20 cellular contexts compared by ENCODE assay signal in the genomic region with DNA sequence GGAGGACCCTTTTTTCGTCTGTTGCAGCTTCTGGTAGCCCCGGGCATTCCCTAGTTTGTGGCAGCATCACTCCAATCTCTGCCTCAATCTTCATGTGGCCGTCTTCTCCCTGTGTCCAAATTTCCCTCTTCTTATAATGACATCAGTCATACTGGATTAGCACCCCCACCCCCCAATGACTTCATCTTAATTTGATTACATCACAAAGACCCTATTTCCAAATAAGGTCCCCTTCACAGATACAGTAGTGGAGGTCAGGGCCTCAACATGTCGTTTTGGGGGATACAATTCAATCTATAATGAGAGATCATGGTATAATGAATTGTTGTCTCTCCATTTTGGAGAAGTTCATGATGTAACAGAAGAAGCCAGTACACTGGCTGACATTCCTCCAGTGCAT. TPM values are rescaled to one million over a fixed set of nuclear protein-coding genes. Genes with fewer than 3 reads are reported as not detected.
DNase-seq lines count a peak whose midpoint lies in the region; ATAC-seq and TF ChIP-seq lines count a peak whose summit lies in the region.
"Had no signal": no experiment of that assay in that cellular context is flagged by ENCODE, and none has a peak within 500 bp of the region (broad histone marks: within the 10 kb centered on the region; RNA-seq: fewer than 3 reads in every experiment).

No MANE protein-coding gene starts in this region.

- no peak for ATAC-seq in T-helper 17 cell
- no peak for ATAC-seq in activated naive CD4-positive, alpha-beta T cell treated with anti-CD3 and anti-CD28 coated beads, Interleukin-2, amount 50 U/mL, for 72 hours
- no peak for ATAC-seq in stimulated activated naive CD8-positive, alpha-beta T cell treated with anti-CD3 and anti-CD28 coated beads, Interleukin-15, Interleukin-2, amounts not matched to agents 100 U/mL and 50 U/mL, for 24 hours
- ATAC-seq: heart right ventricle, SK-N-SH treated with all-trans-retinoic acid at 6 μM for 48 hours had no signal

- H3K36me3 Mint-ChIP-seq in activated naive CD4-positive, alpha-beta T cell treated with anti-CD3 and anti-CD28 coated beads, Interleukin-2, amount 50 U/mL, for 24 hours, result no peaks in the 10 kb centered on the region
- H3K36me3 Mint-ChIP-seq in T-helper 17 cell (ENCODE audit: low read depth), result no peaks in the 10 kb centered on the region
- no peaks in the 10 kb centered on the region for H3K36me3 Mint-ChIP-seq in activated naive CD4-positive, alpha-beta T cell treated with anti-CD3 and anti-CD28 coated beads, Interleukin-2, amount 50 U/mL, for 72 hours
- H3K36me3 Mint-ChIP-seq: brain had no signal

- peaks cover 79% of the 10 kb centered on the region for H3K4me1 Mint-ChIP-seq in activated naive CD4-positive, alpha-beta T cell treated with anti-CD3 and anti-CD28 coated beads, Interleukin-2, amount 50 U/mL, for 24 hours
- peaks cover 36% of the 10 kb centered on the region for H3K4me1 Mint-ChIP-seq in T-helper 17 cell

- peak overlapping the region; percentile 71 for H3K4me3 Mint-ChIP-seq in activated naive CD4-positive, alpha-beta T cell treated with anti-CD3 and anti-CD28 coated beads, Interleukin-2, amount 50 U/mL, for 24 hours
- no peak overlapping the region for H3K4me3 Mint-ChIP-seq in T-helper 17 cell
- H3K4me3 Mint-ChIP-seq: brain had no signal

- no peaks in the 10 kb centered on the region for H3K9me3 ChIP-seq in T-helper 17 cell (ENCODE audit: control insufficient read depth, low read length, poor library complexity, severe bottlenecking)
- H3K9me3 ChIP-seq: adrenal gland, heart right ventricle, neutrophil had no signal

- no peak for TF ChIP-seq CTCF in GM13976 (IDR thresholded peaks at IDR 0.05; ENCODE audit: borderline replicate concordance, control extremely low read depth, extremely low read depth, insufficient read depth, missing control alignments)

- H3K27me3 Mint-ChIP-seq in activated naive CD4-positive, alpha-beta T cell treated with anti-CD3 and anti-CD28 coated beads, Interleukin-2, amount 50 U/mL, for 24 hours, result no peaks in the 10 kb centered on the region
- peaks cover 2% of the 10 kb centered on the region for H3K27me3 Mint-ChIP-seq in T-helper 17 cell

- H3K9me3 Mint-ChIP-seq in activated naive CD4-positive, alpha-beta T cell treated with anti-CD3 and anti-CD28 coated beads, Interleukin-2, amount 50 U/mL, for 24 hours, result no peaks in the 10 kb centered on the region
- H3K9me3 Mint-ChIP-seq in activated naive CD4-positive, alpha-beta T cell treated with anti-CD3 and anti-CD28 coated beads, Interleukin-2, amount 50 U/mL, for 72 hours, result no peaks in the 10 kb centered on the region
- H3K9me3 Mint-ChIP-seq: brain had no signal

- in situ Hi-C loops in GM13976 (cut with MboI; ENCODE audit: low sequenced_read_pairs, unreplicated experiment), result no loop called here

- peak overlapping the region; percentile 100 for H3K27ac Mint-ChIP-seq in activated naive CD4-positive, alpha-beta T cell treated with anti-CD3 and anti-CD28 coated beads, Interleukin-2, amount 50 U/mL, for 24 hours
- H3K27ac Mint-ChIP-seq in T-helper 17 cell, result peak overlapping the region; percentile 83
- H3K27ac Mint-ChIP-seq in activated naive CD4-positive, alpha-beta T cell treated with anti-CD3 and anti-CD28 coated beads, Interleukin-2, amount 50 U/mL, for 72 hours, result peak overlapping the region; percentile 98 to 99
- H3K27ac Mint-ChIP-seq: progenitor cell of endocrine pancreas had no signal

- DNase-seq in activated naive CD4-positive, alpha-beta T cell treated with anti-CD3 and anti-CD28 coated beads, Interleukin-2, amount 50 U/mL, for 16 hours, result no peak
- DNase-seq in T-helper 17 cell, result no peak
- DNase-seq in activated naive CD4-positive, alpha-beta T cell treated with anti-CD3 and anti-CD28 coated beads, Interleukin-2, amount 50 U/mL, for 72 hours (ENCODE audit: low spot score in 2 of 2), result no peak
- peak; percentile 33 for DNase-seq in stimulated activated naive CD8-positive, alpha-beta T cell treated with anti-CD3 and anti-CD28 coated beads, Interleukin-15, Interleukin-2, amounts not matched to agents 100 U/mL and 50 U/mL, for 24 hours
- DNase-seq in GM13976 (ENCODE audit: low spot score), result no peak
- no peak for DNase-seq in HuH-7.5 (ENCODE audit: low spot score)
- DNase-seq: activated CD4-positive, CD25-positive, alpha-beta regulatory T cell treated with anti-CD3 and anti-CD28 coated beads, Interleukin-2, amount 50 U/mL, for 72 hours; adrenal gland; effector CD8-positive, alpha-beta T cell; GF-D8; heart right ventricle; KBM-7; NCI-H1436; OCI-M1; trophoblast cell had no signal

RNA-seq across cellular contexts. Expression of gene EZH2, which starts 28.1 kb away (rescaled TPM):
- 10 to 100 TPM; 38.4 to 43.7 TPM for total RNA-seq in T-helper 17 cell
- 100 to 1,000 TPM; 106 to 171 TPM for total RNA-seq in activated naive CD4-positive, alpha-beta T cell treated with anti-CD3 and anti-CD28 coated beads, Interleukin-2, amount 50 U/mL, for 72 hours
